9 cellular contexts compared by ENCODE assay signal in the genomic region with DNA sequence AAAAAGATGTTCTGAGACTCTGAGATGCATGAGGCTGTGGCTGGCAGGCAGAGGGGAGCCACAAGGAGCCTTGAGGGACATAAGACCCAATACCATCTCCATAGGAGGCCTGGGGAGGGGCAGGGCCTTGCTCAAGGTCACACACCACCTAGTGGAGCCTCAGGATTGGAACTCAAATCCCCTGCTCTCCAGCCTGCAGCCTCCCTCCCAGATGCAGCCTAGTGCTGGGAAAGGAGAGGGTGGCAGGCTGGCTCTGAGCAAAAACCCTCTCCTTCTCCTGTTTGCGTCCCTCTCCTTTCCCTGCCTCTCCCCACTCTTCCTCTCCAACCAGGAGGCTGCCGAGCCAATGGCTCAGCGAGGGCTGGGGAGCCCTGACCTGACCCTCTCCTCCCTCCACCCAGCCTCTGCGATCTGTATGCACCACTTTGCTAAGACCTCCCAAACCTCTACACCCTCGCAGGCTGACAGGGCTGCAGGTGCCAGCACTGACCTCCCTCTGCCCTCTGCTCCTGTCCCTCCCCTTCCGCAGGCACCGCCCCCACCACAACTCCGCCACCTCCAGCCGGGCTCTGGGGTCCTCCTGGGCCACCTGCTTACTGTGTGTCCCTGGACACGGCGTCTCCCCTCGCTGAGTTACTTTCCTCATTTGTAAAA. TPM values are rescaled to one million over a fixed set of nuclear protein-coding genes. Genes with fewer than 3 reads are reported as not detected.
A peak's percentile ranks its signal among the peaks of the same experiment; 100 is the strongest.
DNase-seq lines count a peak whose midpoint lies in the region; ATAC-seq and TF ChIP-seq lines count a peak whose summit lies in the region.
"Had no signal": no experiment of that assay in that cellular context is flagged by ENCODE, and none has a peak within 500 bp of the region (broad histone marks: within the 10 kb centered on the region; RNA-seq: fewer than 3 reads in every experiment).

No MANE protein-coding gene starts in this region.

- peak overlapping the region; percentile 86 for H3K4me3 Mint-ChIP-seq in activated naive CD4-positive, alpha-beta T cell treated with anti-CD3 and anti-CD28 coated beads, Interleukin-2, amount 50 U/mL, for 24 hours

- ATAC-seq in HG02885 (IDR thresholded peaks at IDR 0.05; ENCODE audit: poor library complexity, unreplicated experiment): no peak

- no peaks in the 10 kb centered on the region for H3K36me3 Mint-ChIP-seq in activated naive CD4-positive, alpha-beta T cell treated with anti-CD3 and anti-CD28 coated beads, Interleukin-2, amount 50 U/mL, for 24 hours

- no peak for TF ChIP-seq POLR2A in adrenal gland (IDR thresholded peaks at IDR 0.05)

- 5% methylated on average over 12 of the region's 12 CpGs for WGBS in thymus
- 13 to 30% (median 24%) methylated on average over 10 to 12 of the region's 12 CpGs for WGBS in adrenal gland, 4 donors

- peak; percentile 10 for DNase-seq in HT1080 (ENCODE audit: low read depth)
- DNase-seq in kidney tubule cell (ENCODE audit: low spot score): peak; percentile 2
- no peak for DNase-seq in NCI-H226
- no peak for DNase-seq in adrenal gland

- H4K20me1 ChIP-seq in BLaER1 treated with 17β-estradiol and CSF1 and Interleukin-3, amounts not matched to agents 10 nM and 100 nM: peaks cover 0 to 13% (median 0%) of the 10 kb centered on the region in 11 experiments; a peak in 4 of 22 replicates

- H3K4me1 Mint-ChIP-seq in activated naive CD4-positive, alpha-beta T cell treated with anti-CD3 and anti-CD28 coated beads, Interleukin-2, amount 50 U/mL, for 24 hours: peaks cover 8% of the 10 kb centered on the region

- intact Hi-C loops in adrenal gland (cut with DNase I): no loop called here

- peak overlapping the region; percentile 57 to 79 (median 70) for H3K4me3 ChIP-seq in BLaER1 treated with 17β-estradiol and CSF1 and Interleukin-3, amounts not matched to agents 10 nM and 100 nM
- H3K4me3 ChIP-seq in thymus (ENCODE audit: low read length) (peak overlapping the region; percentile 51), adrenal gland (peak overlapping the region in 1 of 4 donors; percentile 65)

- peak overlapping the region in 4 of 11 experiments; percentile 17 to 60 (median 36); a peak in 5 of 22 replicates for H3K27ac ChIP-seq in BLaER1 treated with 17β-estradiol and CSF1 and Interleukin-3, amounts not matched to agents 10 nM and 100 nM
- H3K27ac ChIP-seq in thymus (ENCODE audit: low read depth) (no peak overlapping the region), adrenal gland (no peak overlapping the region)
- H3K27ac ChIP-seq: HL-60 had no signal

- H3K4me2 ChIP-seq in BLaER1 treated with 17β-estradiol and CSF1 and Interleukin-3, amounts not matched to agents 10 nM and 100 nM: peak overlapping the region; percentile 90 to 100 (median 97)

- H3K27me3 ChIP-seq in BLaER1 treated with 17β-estradiol and CSF1 and Interleukin-3, amounts not matched to agents 10 nM and 100 nM: peaks cover 0 to 21% (median 0%) of the 10 kb centered on the region in 11 experiments; a peak in 5 of 22 replicates
- peaks cover 5% of the 10 kb centered on the region for H3K27me3 ChIP-seq in thymus (ENCODE audit: control insufficient read depth, insufficient read depth)
- no peaks in the 10 kb centered on the region for H3K27me3 ChIP-seq in adrenal gland

- H3K9me3 Mint-ChIP-seq in activated naive CD4-positive, alpha-beta T cell treated with anti-CD3 and anti-CD28 coated beads, Interleukin-2, amount 50 U/mL, for 24 hours: no peaks in the 10 kb centered on the region

- peaks cover 9 to 67% (median 58%) of the 10 kb centered on the region in 10 experiments; a peak in 18 of 20 replicates for H3K4me1 ChIP-seq in BLaER1 treated with 17β-estradiol and CSF1 and Interleukin-3, amounts not matched to agents 10 nM and 100 nM
- H3K4me1 ChIP-seq in thymus (ENCODE audit: control insufficient read depth, insufficient read depth, low read length): no peaks in the 10 kb centered on the region
- peaks cover 0 to 14% of the 10 kb centered on the region in 2 donors for H3K4me1 ChIP-seq in adrenal gland (replicated peaks in 1 of 2)

- TF ChIP-seq CTCF in adrenal gland (IDR thresholded peaks at IDR 0.05): no peak

- no peaks in the 10 kb centered on the region for H3K9me3 ChIP-seq in BLaER1 treated with 17β-estradiol and CSF1 and Interleukin-3, amounts not matched to agents 10 nM and 100 nM (replicated peaks in 1 of 11)
- H3K9me3 ChIP-seq in thymus (ENCODE audit: control insufficient read depth): no peaks in the 10 kb centered on the region
- H3K9me3 ChIP-seq in adrenal gland (replicated peaks in 1 of 3): no peaks in the 10 kb centered on the region

- H3K9ac ChIP-seq in BLaER1 treated with 17β-estradiol and CSF1 and Interleukin-3, amounts not matched to agents 10 nM and 100 nM: peak overlapping the region; percentile 57 to 78 (median 68)

- H3K36me3 ChIP-seq in BLaER1 treated with 17β-estradiol and CSF1 and Interleukin-3, amounts not matched to agents 10 nM and 100 nM: peaks cover 0 to 1% (median 0%) of the 10 kb centered on the region in 11 experiments; a peak in 1 of 22 replicates
- H3K36me3 ChIP-seq in thymus (ENCODE audit: control insufficient read depth, insufficient read depth): no peaks in the 10 kb centered on the region
- H3K36me3 ChIP-seq in adrenal gland (replicated peaks in 1 of 2): no peaks in the 10 kb centered on the region

- H3K27me3 Mint-ChIP-seq in activated naive CD4-positive, alpha-beta T cell treated with anti-CD3 and anti-CD28 coated beads, Interleukin-2, amount 50 U/mL, for 24 hours: peaks cover 17% of the 10 kb centered on the region

- no peak overlapping the region for H3K27ac Mint-ChIP-seq in activated naive CD4-positive, alpha-beta T cell treated with anti-CD3 and anti-CD28 coated beads, Interleukin-2, amount 50 U/mL, for 24 hours

RNA-seq across cellular contexts. Expression of gene IGLL1, which starts 14.7 kb away (rescaled TPM):
- not detected in 2 replicates for total RNA-seq in HT1080 (2014; rRNA removed; shearing (Covaris generic))
- polyA plus RNA-seq in HT1080 (2015; cell fraction: cytosol; rRNA removed): not detected in 2 replicates
- polyA plus RNA-seq in HT1080 (2015; cell fraction: nucleus; rRNA removed): not detected in 2 replicates
- polyA plus RNA-seq in thymus (3.5 TPM), adrenal gland (under 1 TPM in 1 of 3 donors, not detected in 2; 0.48 TPM)
- total RNA-seq in adrenal gland: not detected

Comparison
In these comparisons a context has a peak if more than half of its experiments do, and no peak if none do; other contexts are left out.
1. DNase-seq: peak in HT1080 (single experiment) and kidney tubule cell (single experiment); none in NCI-H226 (single experiment) and adrenal gland (0 of 7).